7 cellular contexts compared by ENCODE assay signal in genomic region chr17:42275527-42276358, GRCh38. TPM values are rescaled to one million over a fixed set of nuclear protein-coding genes. Genes with fewer than 3 reads are reported as not detected.
DNase-seq lines count a peak whose midpoint lies in the region; ATAC-seq and TF ChIP-seq lines count a peak whose summit lies in the region.

No MANE protein-coding gene starts in this region.

- peak overlapping the region; percentile 100 for H3K27ac Mint-ChIP-seq in T-helper 17 cell

- peaks cover 4% of the 10 kb centered on the region for H3K36me3 Mint-ChIP-seq in T-helper 17 cell (ENCODE audit: low read depth)

- ATAC-seq in GM18861 (IDR thresholded peaks at IDR 0.05; ENCODE audit: unreplicated experiment) (peak; percentile 23), HG03097 (IDR thresholded peaks at IDR 0.05; ENCODE audit: low FRiP score, unreplicated experiment) (peak; percentile 38), T-helper 17 cell (peak; percentile 40), left lung (peak; percentile 44)

- peak overlapping the region; percentile 84 to 88 (median 88) for H3K4me3 ChIP-seq in breast epithelium
- H3K4me3 ChIP-seq in left lung, result peak overlapping the region; percentile 80 to 84

- TF ChIP-seq POLR2A in breast epithelium (IDR thresholded peaks at IDR 0.05), result no peak

- no peaks in the 10 kb centered on the region for H3K27me3 Mint-ChIP-seq in T-helper 17 cell

- H3K36me3 ChIP-seq in breast epithelium (no peaks in the 10 kb centered on the region), left lung (no peaks in the 10 kb centered on the region)

- peak overlapping the region; percentile 91 to 96 for H3K27ac ChIP-seq in breast epithelium
- peak overlapping the region; percentile 46 to 93 for H3K27ac ChIP-seq in left lung

- DNase-seq in T-helper 17 cell (peak; percentile 23 to 31 (median 28)), breast epithelium (ENCODE audit: low spot score in 2 of 2) (peak in 1 of 2 donors; percentile 19), left lung (peak in 1 of 2 donors; percentile 47), NCI-H1436 treated with DMSO at 0.1 percent for 48 hours (lab: John Stamatoyannopoulos, UW) (no peak)
- peak; percentile 29 to 35 for DNase-seq in stimulated activated CD8-positive, alpha-beta memory T cell treated with anti-CD3 and anti-CD28 coated beads, Interleukin-15, amount 100 ng/mL, for 4 hours (ENCODE audit: low read depth in 2 of 2)

- H3K4me1 ChIP-seq in breast epithelium, result peaks cover 5 to 8% of the 10 kb centered on the region in 2 donors
- H3K4me1 ChIP-seq in left lung, result peaks cover 3 to 57% of the 10 kb centered on the region in 2 donors

- TF ChIP-seq CTCF in breast epithelium (IDR thresholded peaks at IDR 0.05) (no peak), left lung (IDR thresholded peaks at IDR 0.05) (no peak)

- H3K4me3 Mint-ChIP-seq in T-helper 17 cell, result peak overlapping the region; percentile 100

- intact Hi-C loops in breast epithelium (cut with DNase I; ENCODE audit: low total_unique reads) (no loop called here), left lung (cut with DNase I) (no loop called here)

- no peaks in the 10 kb centered on the region for H3K9me3 ChIP-seq in T-helper 17 cell (ENCODE audit: control insufficient read depth, low read length, poor library complexity, severe bottlenecking)
- H3K9me3 ChIP-seq in breast epithelium, result no peaks in the 10 kb centered on the region
- no peaks in the 10 kb centered on the region for H3K9me3 ChIP-seq in left lung

- H3K4me1 Mint-ChIP-seq in T-helper 17 cell, result peaks cover 48% of the 10 kb centered on the region

- H3K27me3 ChIP-seq in breast epithelium (no peaks in the 10 kb centered on the region), left lung (no peaks in the 10 kb centered on the region)

RNA-seq across cellular contexts. Expression of gene STAT5B, which starts 0.4 kb away (rescaled TPM):
- total RNA-seq in T-helper 17 cell (100 to 1,000 TPM; 202 to 225 TPM), breast epithelium (100 to 1,000 TPM in 2 of 3 donors, 10 to 100 TPM in 1; 97.2 to 130 (median 101) TPM), left lung (10 to 100 TPM; 41.5 to 70.9 TPM)

RNA-seq across cellular contexts. Expression of gene STAT5A, which starts 12.6 kb away (rescaled TPM):
- total RNA-seq in T-helper 17 cell, result 100 to 1,000 TPM; 153 to 177 TPM
- 100 to 1,000 TPM in 1 of 3 donors, 10 to 100 TPM in 2; 72.8 to 363 (median 78.9) TPM for total RNA-seq in breast epithelium
- total RNA-seq in left lung, result 10 to 100 TPM; 29.3 to 47.4 TPM
